Comparison of ENCODE assay signal across 1 cellular context in genomic region chr20:62190639-62191411, GRCh38.
TF ChIP-seq lines count a peak whose summit lies in the region.

No MANE protein-coding gene starts in this region.

TF ChIP-seq in H1, 55 proteins besides CTCF, POLR2A, EP300 and RAD21:
- TF ChIP-seq NRF1 (IDR thresholded peaks at IDR 0.05; ENCODE audit: low read depth, low read length) (no peak), TAF1 (IDR thresholded peaks at IDR 0.05; ENCODE audit: low read depth, low read length) (no peak), GTF2F1 (IDR thresholded peaks at IDR 0.05; ENCODE audit: borderline replicate concordance, low read depth, low read length) (no peak), CBX8 (IDR thresholded peaks at IDR 0.05; ENCODE audit: borderline replicate concordance, low read depth, low read length) (no peak), TEAD4 (IDR thresholded peaks at IDR 0.05; ENCODE audit: low read depth, low read length) (no peak), NANOG (IDR thresholded peaks at IDR 0.05; ENCODE audit: insufficient read depth, low read depth, low read length, poor library complexity, severe bottlenecking) (no peak), SP1 (IDR thresholded peaks at IDR 0.05; ENCODE audit: low read depth, low read length) (no peak), MAX (IDR thresholded peaks at IDR 0.05) (no peak), RXRA (IDR thresholded peaks at IDR 0.05; ENCODE audit: insufficient read depth, low read depth, low read length) (no peak), CHD7 (IDR thresholded peaks at IDR 0.05; ENCODE audit: insufficient replicate concordance, low read length) (no peak), E2F6 (IDR thresholded peaks at IDR 0.05) (no peak), KDM4A (IDR thresholded peaks at IDR 0.05; ENCODE audit: low read depth, low read length, severe bottlenecking) (no peak), RNF2 (IDR thresholded peaks at IDR 0.05; ENCODE audit: borderline replicate concordance, low read depth, low read length, missing control alignments, poor library complexity, severe bottlenecking) (no peak), POU5F1 (IDR thresholded peaks at IDR 0.05; ENCODE audit: low read depth, low read length) (no peak), MAFK (IDR thresholded peaks at IDR 0.05; ENCODE audit: low read depth, low read length) (no peak), SIN3A (conservative IDR thresholded peaks at IDR 0.05 in 1 of 2, IDR thresholded peaks at IDR 0.05 in 1 of 2; ENCODE audit: low read depth in 1 of 2, low read length in 2 of 2) (no peak), SIRT6 (IDR thresholded peaks at IDR 0.05; ENCODE audit: low read length) (no peak), SUZ12 (IDR thresholded peaks at IDR 0.05; ENCODE audit: low read length) (no peak), CHD1 (IDR thresholded peaks at IDR 0.05; ENCODE audit: low read depth, low read length) (no peak)
